ENCODE assay signal across 1 cellular context in the genomic region with DNA sequence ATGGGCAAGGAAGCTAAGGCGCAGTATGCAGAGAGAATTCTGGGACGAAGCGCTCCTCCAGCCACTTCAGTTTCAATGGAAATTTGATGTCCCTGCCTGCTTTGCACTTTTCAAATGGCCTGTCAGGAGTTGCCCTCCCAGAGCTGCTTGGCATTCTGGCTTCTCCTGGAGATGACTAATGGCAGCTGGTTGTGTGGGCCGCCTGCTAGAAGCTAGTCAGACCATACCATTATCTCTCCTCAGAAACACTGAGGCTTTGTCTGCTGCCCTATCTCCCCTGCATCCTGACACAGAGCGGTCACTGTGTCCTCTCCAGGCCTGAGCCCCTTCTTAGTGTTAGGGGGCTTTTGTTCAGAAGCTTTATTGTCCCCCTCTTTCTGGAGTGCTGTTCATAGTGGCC.
TF ChIP-seq lines count a peak whose summit lies in the region.

No MANE protein-coding gene starts in this region.

TF ChIP-seq in IMR-90, 13 proteins besides CTCF, POLR2A, EP300 and RAD21 (continued from another document):
- TF ChIP-seq USF2 (IDR thresholded peaks at IDR 0.05; ENCODE audit: low read depth, low read length) (no peak), ELK1 (IDR thresholded peaks at IDR 0.05; ENCODE audit: borderline replicate concordance, low read depth, low read length) (no peak), MAZ (IDR thresholded peaks at IDR 0.05; ENCODE audit: borderline replicate concordance, low read depth, low read length) (no peak), RFX5 (IDR thresholded peaks at IDR 0.05; ENCODE audit: low read depth, low read length) (no peak), MXI1 (IDR thresholded peaks at IDR 0.05; ENCODE audit: borderline replicate concordance, low read depth, low read length) (no peak), SMC3 (IDR thresholded peaks at IDR 0.05; ENCODE audit: low read depth, low read length) (no peak), CEBPB (IDR thresholded peaks at IDR 0.05; ENCODE audit: low read depth, low read length) (no peak), RCOR1 (IDR thresholded peaks at IDR 0.05; ENCODE audit: insufficient replicate concordance, low read length) (no peak), BHLHE40 (IDR thresholded peaks at IDR 0.05; ENCODE audit: low read depth, low read length) (no peak; the same call in 1 of the 2 replicates), NFE2L2 (IDR thresholded peaks at IDR 0.05; ENCODE audit: low read depth, low read length) (no peak), CHD1 (IDR thresholded peaks at IDR 0.05; ENCODE audit: low read depth, low read length) (no peak)
